ENCODE assay signal across 8 cellular contexts in genomic region chr2:45681675-45682074, GRCh38. TPM values are rescaled to one million over a fixed set of nuclear protein-coding genes. Genes with fewer than 3 reads are reported as not detected.
DNase-seq lines count a peak whose midpoint lies in the region; ATAC-seq and TF ChIP-seq lines count a peak whose summit lies in the region.

No MANE protein-coding gene starts in this region.

- H3K4me3 ChIP-seq in NB4 (ENCODE audit: low read depth, low read length) (no peak overlapping the region), smooth muscle cell (no peak overlapping the region)

- 31% methylated on average over 3 of the region's 3 CpGs for WGBS in smooth muscle cell (ENCODE audit: low lambda C conversion rate)

- peaks cover 95% of the 10 kb centered on the region for H3K79me2 ChIP-seq in smooth muscle cell (ENCODE audit: low read depth)

- no peaks in the 10 kb centered on the region for H3K9me3 ChIP-seq in smooth muscle cell (replicated peaks; ENCODE audit: low read depth)

- H4K20me1 ChIP-seq in smooth muscle cell (ENCODE audit: low read depth): peaks cover 17% of the 10 kb centered on the region

- H2AFZ ChIP-seq in smooth muscle cell (ENCODE audit: low read depth): no peak overlapping the region

- peak overlapping the region; percentile 58 for H3K4me2 ChIP-seq in smooth muscle cell

- H3K27me3 ChIP-seq in smooth muscle cell (ENCODE audit: low read depth): no peaks in the 10 kb centered on the region

- H3K36me3 ChIP-seq in smooth muscle cell (ENCODE audit: low read depth): no peaks in the 10 kb centered on the region

- H3F3A ChIP-seq in smooth muscle cell (ENCODE audit: low read depth): peaks cover 3% of the 10 kb centered on the region

- H3K27ac ChIP-seq in smooth muscle cell (ENCODE audit: low read depth): peak overlapping the region; percentile 77

- ATAC-seq in GM21786 (IDR thresholded peaks at IDR 0.05; ENCODE audit: unreplicated experiment): peak; percentile 98

- TF ChIP-seq CTCF in NB4 (IDR thresholded peaks at IDR 0.05; ENCODE audit: low read depth, low read length) (no peak), smooth muscle cell (IDR thresholded peaks at IDR 0.05; ENCODE audit: borderline replicate concordance, insufficient read depth, poor library complexity, severe bottlenecking) (no peak)

- TF ChIP-seq POLR2A in NB4 (IDR thresholded peaks at IDR 0.05; ENCODE audit: extremely low read depth, insufficient read length): no peak

- peaks cover 7% of the 10 kb centered on the region for H3K4me1 ChIP-seq in smooth muscle cell (ENCODE audit: low read depth)

- DNase-seq in ELR (ENCODE audit: low read depth) (peak; percentile 92), NB4 (ENCODE audit: low read depth) (peak; percentile 21), fibroblast of gingiva (ENCODE audit: low read depth) (peak; percentile 77), smooth muscle cell (lab: John Stamatoyannopoulos, UW; ENCODE audit: unreplicated experiment) (no peak), KG1 (lab: John Stamatoyannopoulos, UW) (no peak), activated T-cell treated with anti-CD3 and anti-CD28 coated beads for 4 hours (no peak), Kasumi-1 (lab: John Stamatoyannopoulos, UW) (no peak)

- no peak overlapping the region for H3K9ac ChIP-seq in smooth muscle cell (ENCODE audit: low read depth)

RNA-seq across cellular contexts. Expression of gene PRKCE, which starts 30.2 kb away (rescaled TPM):
- total RNA-seq in smooth muscle cell: 16.2 and 20.6 TPM in 2 replicates
- 25.4 and 29.1 TPM in 2 replicates for polyA plus RNA-seq in smooth muscle cell

Comparison
In these comparisons a context has a peak if more than half of its experiments do, and no peak if none do; other contexts are left out.
1. DNase-seq: peak in ELR (single experiment), NB4 (single experiment) and fibroblast of gingiva (single experiment); none in smooth muscle cell (single experiment), KG1 (single experiment), activated T-cell treated with anti-CD3 and anti-CD28 coated beads for 4 hours (single experiment) and Kasumi-1 (0 of 2).